Comparison of ENCODE assay signal across 9 cellular contexts in genomic region chr19:55253842-55254624, GRCh38. TPM values are rescaled to one million over a fixed set of nuclear protein-coding genes. Genes with fewer than 3 reads are reported as not detected.
DNase-seq lines count a peak whose midpoint lies in the region; ATAC-seq and TF ChIP-seq lines count a peak whose summit lies in the region.
"Had no signal": no experiment of that assay in that cellular context is flagged by ENCODE, and none has a peak within 500 bp of the region (broad histone marks: within the 10 kb centered on the region; RNA-seq: fewer than 3 reads in every experiment).

No MANE protein-coding gene starts in this region.

- no peaks in the 10 kb centered on the region for H3K27me3 ChIP-seq in CD4-positive, alpha-beta memory T cell (ENCODE audit: insufficient read depth, low read length)
- H3K27me3 ChIP-seq: cardiac muscle cell had no signal

- peak; percentile 76 to 84 (median 78) for DNase-seq in CD4-positive, alpha-beta memory T cell
- DNase-seq in NB4 (ENCODE audit: low read depth), result peak; percentile 85
- peak; percentile 75 for DNase-seq in activated CD4-positive, alpha-beta T cell treated with anti-CD3 and anti-CD28 coated beads, Interleukin-2, amount 10 ng/mL, durations not matched to agents 7 days and 5 days
- peak; percentile 11 for DNase-seq in epidermal melanocyte (ENCODE audit: insufficient read length, low spot score)
- peak; percentile 50 for DNase-seq in stimulated activated CD8-positive, alpha-beta memory T cell treated with anti-CD3 and anti-CD28 coated beads, Interleukin-12 subunit alpha, Interleukin-12 subunit beta, amount 100 ng/mL, for 4 hours (ENCODE audit: low read depth)
- no peak for DNase-seq in 8988T

- intact Hi-C loops in CD4-positive, alpha-beta memory T cell (cut with micrococcal nuclease), result loop anchor here (1.0 to 10.0 kb wide), 3 partner anchors 26 to 381 kb away; partner anchors contain the start of genes HSPBP1 and KMT5C

- H3K4me1 Mint-ChIP-seq in CD4-positive, alpha-beta memory T cell, result peaks cover 44 to 81% (median 65%) of the 10 kb centered on the region in 4 donors
- peaks cover 58% of the 10 kb centered on the region for H3K4me1 Mint-ChIP-seq in activated CD4-positive, alpha-beta T cell treated with anti-CD3 and anti-CD28 coated beads, Interleukin-2, amount 10 ng/mL, durations not matched to agents 7 days and 5 days

- H3K27ac Mint-ChIP-seq in CD4-positive, alpha-beta memory T cell, result peak overlapping the region; percentile 95 to 99 (median 99)
- H3K27ac Mint-ChIP-seq in activated CD4-positive, alpha-beta T cell treated with anti-CD3 and anti-CD28 coated beads, Interleukin-2, amount 10 ng/mL, durations not matched to agents 7 days and 5 days, result peak overlapping the region; percentile 98

- peaks cover 0 to 2% (median 0%) of the 10 kb centered on the region in 8 donors for H3K9me3 Mint-ChIP-seq in CD4-positive, alpha-beta memory T cell
- H3K9me3 Mint-ChIP-seq in activated CD4-positive, alpha-beta T cell treated with anti-CD3 and anti-CD28 coated beads, Interleukin-2, amount 10 ng/mL, durations not matched to agents 7 days and 5 days, result no peaks in the 10 kb centered on the region

- CTCF ChIA-PET in CD4-positive, alpha-beta memory T cell (lab: Charles Lee; ENCODE audit: partially characterized antibody), result interaction anchor here (0.8 to 2.7 kb wide), 15 partner anchors 16 to 377 kb away, joined by 3 to 17 read pairs (median 3); partner anchors contain the start of genes HSPBP1, KMT5C and TMEM238
- CTCF ChIA-PET in activated CD4-positive, alpha-beta T cell treated with anti-CD3 and anti-CD28 coated beads, Interleukin-2, amount 10 ng/mL, durations not matched to agents 7 days and 5 days (lab: Charles Lee), result interaction anchor here (0.6 to 2.0 kb wide), 9 partner anchors 9 to 228 kb away, joined by 3 to 5 read pairs (median 3); no protein-coding TSS in a partner anchor

- H3K36me3 Mint-ChIP-seq in CD4-positive, alpha-beta memory T cell, result peaks cover 9 to 43% of the 10 kb centered on the region in 2 donors
- H3K36me3 Mint-ChIP-seq in activated CD4-positive, alpha-beta T cell treated with anti-CD3 and anti-CD28 coated beads, Interleukin-2, amount 10 ng/mL, durations not matched to agents 7 days and 5 days (ENCODE audit: low read depth), result peaks cover 60% of the 10 kb centered on the region

- peaks cover 81% of the 10 kb centered on the region for H3K4me1 ChIP-seq in CD4-positive, alpha-beta memory T cell (ENCODE audit: insufficient read depth, low read length)

- H3K27ac ChIP-seq in CD4-positive, alpha-beta memory T cell (ENCODE audit: low read depth, low read length), result peak overlapping the region; percentile 92
- H3K27ac ChIP-seq: cardiac muscle cell had no signal

- ATAC-seq in GM19452 (IDR thresholded peaks at IDR 0.05; ENCODE audit: unreplicated experiment) (peak; percentile 43), HG02610 (IDR thresholded peaks at IDR 0.05; ENCODE audit: unreplicated experiment) (no peak)

- POLR2A ChIA-PET in CD4-positive, alpha-beta memory T cell (lab: Charles Lee; ENCODE audit: partially characterized antibody), result interaction anchor here (0.6 to 9.5 kb wide), 23 partner anchors 8 to 805 kb away, joined by 3 to 199 read pairs (median 4); partner anchors contain the start of genes BRSK1, HSPBP1, ISOC2 and KMT5C
- POLR2A ChIA-PET in activated CD4-positive, alpha-beta T cell treated with anti-CD3 and anti-CD28 coated beads, Interleukin-2, amount 10 ng/mL, durations not matched to agents 7 days and 5 days (lab: Charles Lee), result interaction anchor here (0.6 to 1.6 kb wide), 5 partner anchors 26 to 153 kb away, joined by 3 to 7 read pairs (median 4); partner anchors contain the start of genes KMT5C, PPP1R12C and UBE2S

- H3K36me3 ChIP-seq in CD4-positive, alpha-beta memory T cell (ENCODE audit: insufficient read depth, low read length), result no peaks in the 10 kb centered on the region
- H3K36me3 ChIP-seq: cardiac muscle cell had no signal

- TF ChIP-seq POLR2A in NB4 (IDR thresholded peaks at IDR 0.05; ENCODE audit: extremely low read depth, insufficient read length), result peak; percentile 31

- peak overlapping the region; percentile 84 to 92 for H3K4me3 ChIP-seq in CD4-positive, alpha-beta memory T cell (ENCODE audit: low read length in 2 of 2)
- peak overlapping the region; percentile 88 for H3K4me3 ChIP-seq in NB4 (ENCODE audit: low read depth, low read length)
- H3K4me3 ChIP-seq: cardiac muscle cell had no signal

- H3K27me3 Mint-ChIP-seq in CD4-positive, alpha-beta memory T cell, result peaks cover 0 to under 1% of the 10 kb centered on the region in 2 donors
- H3K27me3 Mint-ChIP-seq in activated CD4-positive, alpha-beta T cell treated with anti-CD3 and anti-CD28 coated beads, Interleukin-2, amount 10 ng/mL, durations not matched to agents 7 days and 5 days, result no peaks in the 10 kb centered on the region

- no peaks in the 10 kb centered on the region for H3K9me3 ChIP-seq in CD4-positive, alpha-beta memory T cell (ENCODE audit: control insufficient read depth in 1 of 2, low read length in 2 of 2)

- peak overlapping the region; percentile 93 to 100 (median 98) for H3K4me3 Mint-ChIP-seq in CD4-positive, alpha-beta memory T cell
- H3K4me3 Mint-ChIP-seq in activated CD4-positive, alpha-beta T cell treated with anti-CD3 and anti-CD28 coated beads, Interleukin-2, amount 10 ng/mL, durations not matched to agents 7 days and 5 days, result peak overlapping the region; percentile 95

- no peak for TF ChIP-seq CTCF in NB4 (IDR thresholded peaks at IDR 0.05; ENCODE audit: low read depth, low read length)

RNA-seq across cellular contexts. Expression of gene PPP6R1, which starts 4.8 kb away (rescaled TPM):
- 100 to 1,000 TPM; 161 to 162 TPM for total RNA-seq in CD4-positive, alpha-beta memory T cell
- polyA plus RNA-seq in CD4-positive, alpha-beta memory T cell, result 100 to 1,000 TPM in 1 of 2 donors, 10 to 100 TPM in 1; 22.9 to 107 TPM
- 100 to 1,000 TPM; 189 to 222 TPM for total RNA-seq in activated CD4-positive, alpha-beta T cell treated with anti-CD3 and anti-CD28 coated beads, Interleukin-2, amount 10 ng/mL, durations not matched to agents 7 days and 5 days

RNA-seq across cellular contexts. Expression of gene TMEM86B, which starts 25.5 kb away (rescaled TPM):
- 10 to 100 TPM; 19.7 to 22.1 TPM for total RNA-seq in CD4-positive, alpha-beta memory T cell
- polyA plus RNA-seq in CD4-positive, alpha-beta memory T cell, result 1 to 10 TPM in 1 of 2 donors, not detected in 1; 3.5 TPM
- 10 to 100 TPM; 12.7 to 16.7 TPM for total RNA-seq in activated CD4-positive, alpha-beta T cell treated with anti-CD3 and anti-CD28 coated beads, Interleukin-2, amount 10 ng/mL, durations not matched to agents 7 days and 5 days

RNA-seq across cellular contexts. Expression of gene HSPBP1, which starts 25.9 kb away (rescaled TPM):
- 10 to 100 TPM; 17.9 to 18.5 TPM for total RNA-seq in CD4-positive, alpha-beta memory T cell
- polyA plus RNA-seq in CD4-positive, alpha-beta memory T cell, result 10 to 100 TPM; 35.7 to 38.7 TPM
- total RNA-seq in activated CD4-positive, alpha-beta T cell treated with anti-CD3 and anti-CD28 coated beads, Interleukin-2, amount 10 ng/mL, durations not matched to agents 7 days and 5 days, result 10 to 100 TPM; 23.1 to 26.9 TPM

RNA-seq across cellular contexts. Expression of gene BRSK1, which starts 29.8 kb away (rescaled TPM):
- total RNA-seq in CD4-positive, alpha-beta memory T cell, result 1 to 10 TPM; 1.4 to 1.7 TPM
- polyA plus RNA-seq in CD4-positive, alpha-beta memory T cell, result not detected
- total RNA-seq in activated CD4-positive, alpha-beta T cell treated with anti-CD3 and anti-CD28 coated beads, Interleukin-2, amount 10 ng/mL, durations not matched to agents 7 days and 5 days, result 1 to 10 TPM; 6.8 TPM

RNA-seq across cellular contexts. Expression of gene PTPRH, which starts 44.7 kb away (rescaled TPM):
- not detected for total RNA-seq in CD4-positive, alpha-beta memory T cell
- polyA plus RNA-seq in CD4-positive, alpha-beta memory T cell, result not detected
- total RNA-seq in activated CD4-positive, alpha-beta T cell treated with anti-CD3 and anti-CD28 coated beads, Interleukin-2, amount 10 ng/mL, durations not matched to agents 7 days and 5 days, result not detected
